8 cellular contexts compared by ENCODE assay signal in the genomic region with DNA sequence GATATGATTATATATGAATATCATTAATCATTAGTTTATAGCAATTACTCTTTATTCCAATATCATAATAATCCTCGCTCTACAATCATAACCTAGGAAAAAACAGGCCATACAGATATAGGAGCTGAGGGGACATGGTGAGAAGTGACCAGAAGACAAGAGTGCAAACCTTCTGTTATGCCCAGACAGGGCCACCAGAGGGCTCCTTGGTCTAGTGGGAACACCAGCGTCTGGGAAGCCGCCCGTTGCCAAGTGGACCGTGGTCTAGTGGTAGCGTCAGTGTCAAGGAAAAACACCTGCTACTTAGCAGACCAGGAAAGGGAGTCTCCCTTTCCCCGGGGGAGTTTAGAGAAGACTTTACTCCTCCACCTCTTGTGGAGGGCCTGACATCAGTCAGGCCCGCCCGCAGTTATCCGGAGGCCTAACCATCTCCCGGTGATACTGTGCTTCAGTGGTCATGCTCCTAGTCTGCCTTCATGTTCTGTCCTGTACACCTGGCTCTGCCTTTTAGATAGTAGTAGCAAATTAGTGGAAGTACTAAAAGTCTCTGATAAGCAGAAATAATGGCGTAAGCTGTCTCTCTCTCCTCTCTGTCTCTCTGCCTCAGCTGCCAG. TPM values are rescaled to one million over a fixed set of nuclear protein-coding genes. Genes with fewer than 3 reads are reported as not detected.
DNase-seq lines count a peak whose midpoint lies in the region; ATAC-seq and TF ChIP-seq lines count a peak whose summit lies in the region.
"Not testable (repeated sequence)": the region's sequence is repeated elsewhere in the genome, so short reads cannot be mapped to it uniquely, and the experiment has no call there.

No MANE protein-coding gene starts in this region.

- DNase-seq in AML-193 (lab: John Stamatoyannopoulos, UW) (peak; percentile 2 to 20), GM23338 (ENCODE audit: low spot score) (peak; percentile 75), NCI-H2171 treated with DMSO at 0.1 percent for 48 hours (lab: John Stamatoyannopoulos, UW) (peak; percentile 40), T1000 (lab: John Stamatoyannopoulos, UW) (peak; percentile 13), fibroblast of peridontal ligament (ENCODE audit: extremely low read depth) (peak; percentile 67), mesenchymal stem cell (peak; percentile 67)
- DNase-seq in activated naive CD4-positive, alpha-beta T cell treated with anti-CD3 and anti-CD28 coated beads, Interleukin-2, amount 10 ng/mL, durations not matched to agents 7 days and 5 days, result peak; percentile 65
- DNase-seq in stimulated activated CD4-positive, alpha-beta T cell treated with anti-CD3 and anti-CD28 coated beads, Interleukin-2, amount 100 ng/mL, for 48 hours, result peak; percentile 44 to 60

- not testable (repeated sequence) for H3K9me2 ChIP-seq in GM23338 (ENCODE audit: insufficient read depth)

- H3K4me1 Mint-ChIP-seq in GM23338, result not testable (repeated sequence)
- peaks cover 12% of the 10 kb centered on the region for H3K4me1 Mint-ChIP-seq in activated naive CD4-positive, alpha-beta T cell treated with anti-CD3 and anti-CD28 coated beads, Interleukin-2, amount 10 ng/mL, durations not matched to agents 7 days and 5 days

- not testable (repeated sequence) for H4K91ac ChIP-seq in mesenchymal stem cell (ENCODE audit: low read length)

- H3K36me3 Mint-ChIP-seq in GM23338 (ENCODE audit: low read depth), result peaks cover 51% of the 10 kb centered on the region
- H3K36me3 Mint-ChIP-seq in activated naive CD4-positive, alpha-beta T cell treated with anti-CD3 and anti-CD28 coated beads, Interleukin-2, amount 10 ng/mL, durations not matched to agents 7 days and 5 days, result peaks cover 49% of the 10 kb centered on the region

- H3K9me3 Mint-ChIP-seq in GM23338, result peaks cover 14% of the 10 kb centered on the region
- not testable (repeated sequence) for H3K9me3 Mint-ChIP-seq in activated naive CD4-positive, alpha-beta T cell treated with anti-CD3 and anti-CD28 coated beads, Interleukin-2, amount 10 ng/mL, durations not matched to agents 7 days and 5 days

- H3K4me1 ChIP-seq in GM23338 (ENCODE audit: insufficient read depth); mesenchymal stem cell (ENCODE audit: control insufficient read depth, insufficient read depth, low read depth, low read length): not testable (repeated sequence)

- H4K8ac ChIP-seq in mesenchymal stem cell (ENCODE audit: low read length), result not testable (repeated sequence)

- H3K4me3 ChIP-seq in GM23338; mesenchymal stem cell (ENCODE audit: insufficient read depth in 1 of 2, low read depth in 1 of 2, low read length in 2 of 2): not testable (repeated sequence)

- H3K27ac Mint-ChIP-seq in GM23338, result not testable (repeated sequence)
- peak overlapping the region; percentile 24 for H3K27ac Mint-ChIP-seq in activated naive CD4-positive, alpha-beta T cell treated with anti-CD3 and anti-CD28 coated beads, Interleukin-2, amount 10 ng/mL, durations not matched to agents 7 days and 5 days

- H3K79me2 ChIP-seq in GM23338 (replicated peaks; ENCODE audit: insufficient read depth), result not testable (repeated sequence)

- H3K27ac ChIP-seq in GM23338 (ENCODE audit: low read depth); mesenchymal stem cell (ENCODE audit: low read length, poor library complexity, severe bottlenecking): not testable (repeated sequence)

- not testable (repeated sequence) for H3K4ac ChIP-seq in mesenchymal stem cell (ENCODE audit: low read depth in 1 of 2, low read length in 2 of 2)

- H3K36me3 ChIP-seq in GM23338 (ENCODE audit: insufficient read depth), result peaks cover 12% of the 10 kb centered on the region; the same call in 1 of the 2 replicates
- H3K36me3 ChIP-seq in mesenchymal stem cell (ENCODE audit: control insufficient read depth in 1 of 2, insufficient read depth in 2 of 2, low read depth in 1 of 2, low read length in 2 of 2), result peaks cover 32 to 77% of the 10 kb centered on the region in 2 experiments

- not testable (repeated sequence) for H3K4me2 ChIP-seq in GM23338; mesenchymal stem cell (ENCODE audit: low read length, poor library complexity, severe bottlenecking)

- H3K27me3 Mint-ChIP-seq in GM23338 (ENCODE audit: insufficient read depth, low read depth, poor library complexity); activated naive CD4-positive, alpha-beta T cell treated with anti-CD3 and anti-CD28 coated beads, Interleukin-2, amount 10 ng/mL, durations not matched to agents 7 days and 5 days: not testable (repeated sequence)

- H2BK15ac ChIP-seq in mesenchymal stem cell (ENCODE audit: low read depth, poor library complexity, severe bottlenecking), result not testable (repeated sequence)

- H4K20me1 ChIP-seq in GM23338 (replicated peaks; ENCODE audit: insufficient read depth), result not testable (repeated sequence)

- not testable (repeated sequence) for H3K4me3 Mint-ChIP-seq in GM23338; activated naive CD4-positive, alpha-beta T cell treated with anti-CD3 and anti-CD28 coated beads, Interleukin-2, amount 10 ng/mL, durations not matched to agents 7 days and 5 days

- not testable (repeated sequence) for H3K9ac ChIP-seq in mesenchymal stem cell (ENCODE audit: low read length)

- H2BK120ac ChIP-seq in mesenchymal stem cell (ENCODE audit: low read depth, low read length), result not testable (repeated sequence)

- not testable (repeated sequence) for H2AK5ac ChIP-seq in mesenchymal stem cell (ENCODE audit: low read length, severe bottlenecking)

- ATAC-seq in GM23338, result not testable (repeated sequence)

- WGBS in mesenchymal stem cell, result 73% methylated on average over 12 of the region's 12 CpGs

- CTCF ChIA-PET in activated naive CD4-positive, alpha-beta T cell treated with anti-CD3 and anti-CD28 coated beads, Interleukin-2, amount 10 ng/mL, durations not matched to agents 7 days and 5 days (lab: Charles Lee), result interaction anchor here (0.6 to 2.5 kb wide), 5 partner anchors 9 to 84 kb away, joined by 3 to 13 read pairs (median 4); a partner anchor contains a TSS

- not testable (repeated sequence) for H3K27me3 ChIP-seq in GM23338 (ENCODE audit: insufficient read depth); mesenchymal stem cell (ENCODE audit: control insufficient read depth in 1 of 2, insufficient read depth in 1 of 2, low read length in 2 of 2)

- not testable (repeated sequence) for H3K14ac ChIP-seq in mesenchymal stem cell (ENCODE audit: low read length in 2 of 2)

- H3K18ac ChIP-seq in mesenchymal stem cell (ENCODE audit: low read depth in 1 of 2, low read length in 2 of 2), result not testable (repeated sequence)

- not testable (repeated sequence) for H3K79me1 ChIP-seq in mesenchymal stem cell (replicated peaks; ENCODE audit: low read length, poor library complexity, severe bottlenecking)

- not testable (repeated sequence) for H2AFZ ChIP-seq in GM23338; mesenchymal stem cell (ENCODE audit: low read depth, low read length)

- peak; percentile 66 to 81 for TF ChIP-seq CTCF in GM23338 (conservative IDR thresholded peaks at IDR 0.05; ENCODE audit: low read depth in 2 of 2)

- H3K23ac ChIP-seq in mesenchymal stem cell (ENCODE audit: low read length in 2 of 2), result not testable (repeated sequence)

- H2BK12ac ChIP-seq in mesenchymal stem cell (ENCODE audit: low read length in 2 of 2), result not testable (repeated sequence)

- H3F3A ChIP-seq in GM23338 (replicated peaks; ENCODE audit: low read depth), result not testable (repeated sequence)

- H2BK5ac ChIP-seq in mesenchymal stem cell (ENCODE audit: low read depth, low read length, poor library complexity, severe bottlenecking), result not testable (repeated sequence)

- H3K9me3 ChIP-seq in mesenchymal stem cell (ENCODE audit: control insufficient read depth, low read length), result not testable (repeated sequence)

RNA-seq across cellular contexts. Expression of a gene that starts 26.5 kb away (rescaled TPM):
- total RNA-seq in GM23338 (2014; rRNA removed; shearing (Covaris generic)), result 3.8 and 7.8 TPM in 2 replicates
- 10.9 and 11.3 TPM in 2 replicates for polyA plus RNA-seq in GM23338 (2016; fragmentation: Nextera tagmentation; extraction: Ambion mirVana)
- polyA plus RNA-seq in mesenchymal stem cell (2013, experiment 1 of 2), result 11.7 TPM
- 11.8 TPM for polyA plus RNA-seq in mesenchymal stem cell (2013, experiment 2 of 2)

RNA-seq across cellular contexts. Expression of a gene that starts 32.0 kb away (rescaled TPM):
- total RNA-seq in GM23338 (2014; rRNA removed; shearing (Covaris generic)), result not detected in 2 replicates
- not detected in 2 replicates for polyA plus RNA-seq in GM23338 (2016; fragmentation: Nextera tagmentation; extraction: Ambion mirVana)
- not detected for polyA plus RNA-seq in mesenchymal stem cell (2013, experiment 1 of 2)
- not detected for polyA plus RNA-seq in mesenchymal stem cell (2013, experiment 2 of 2)

RNA-seq across cellular contexts. Expression of a gene that starts 49.9 kb away (rescaled TPM):
- 0.49 and 0.82 TPM in 2 replicates for total RNA-seq in GM23338 (2014; rRNA removed; shearing (Covaris generic))
- 0.11 and 0.28 TPM in 2 replicates for polyA plus RNA-seq in GM23338 (2016; fragmentation: Nextera tagmentation; extraction: Ambion mirVana)
- 0.01 TPM for polyA plus RNA-seq in mesenchymal stem cell (2013, experiment 1 of 2)
- polyA plus RNA-seq in mesenchymal stem cell (2013, experiment 2 of 2), result not detected

Comparison
In these comparisons a context has a peak if more than half of its experiments do, and no peak if none do; other contexts are left out.
1. DNase-seq: peak in every context shown above with its lines; median percentile 75 in GM23338; 67 in fibroblast of peridontal ligament; 67 in mesenchymal stem cell; 65 in activated naive CD4-positive, alpha-beta T cell treated with anti-CD3 and anti-CD28 coated beads, Interleukin-2, amount 10 ng/mL, durations not matched to agents 7 days and 5 days; 52 in stimulated activated CD4-positive, alpha-beta T cell treated with anti-CD3 and anti-CD28 coated beads, Interleukin-2, amount 100 ng/mL, for 48 hours; 40 in NCI-H2171 treated with DMSO at 0.1 percent for 48 hours; 13 in T1000; 11 in AML-193.